8 cellular contexts compared by ENCODE assay signal in genomic region chr6:89828988-89829590, GRCh38. TPM values are rescaled to one million over a fixed set of nuclear protein-coding genes. Genes with fewer than 3 reads are reported as not detected.
DNase-seq lines count a peak whose midpoint lies in the region; ATAC-seq, FAIRE-seq and TF ChIP-seq lines count a peak whose summit lies in the region.

No MANE protein-coding gene starts in this region.

- ATAC-seq in GM18520 (IDR thresholded peaks at IDR 0.05; ENCODE audit: unreplicated experiment) = peak; percentile 20
- ATAC-seq in HG02973 (IDR thresholded peaks at IDR 0.05; ENCODE audit: unreplicated experiment) = peak; percentile 28
- ATAC-seq in stimulated activated naive B cell treated with anti-CD40 and anti-IgM and Interleukin-4, amounts not matched to agents 10 μg/mL and 1 μg/mL and 100 μg/mL, for 72 hours (replicated peaks) = peak; percentile 32 to 38

- no peak for TF ChIP-seq CTCF in AG04450 (IDR thresholded peaks at IDR 0.05; ENCODE audit: low read depth, low read length)

- CTCF ChIA-PET in AG04450 (lab: Charles Lee) = interaction anchor here (0.6 to 2.1 kb wide), 5 partner anchors 9 to 413 kb away, joined by 3 to 6 read pairs (median 4); partner anchors contain the start of gene MDN1

- peaks cover 13 to 24% of the 10 kb centered on the region in 2 donors for H3K4me1 Mint-ChIP-seq in stimulated activated naive B cell treated with anti-CD40 and anti-IgM and Interleukin-4, amounts not matched to agents 10 μg/mL and 1 μg/mL and 100 μg/mL, for 72 hours

- peaks cover 22 to 27% of the 10 kb centered on the region in 2 donors for H3K36me3 Mint-ChIP-seq in stimulated activated naive B cell treated with anti-CD40 and anti-IgM and Interleukin-4, amounts not matched to agents 10 μg/mL and 1 μg/mL and 100 μg/mL, for 72 hours

- peak overlapping the region; percentile 82 for H3K4me3 ChIP-seq in AG04450 (ENCODE audit: low read depth, low read length)

- H3K9me3 ChIP-seq in AG04450 (ENCODE audit: control insufficient read depth, insufficient read depth, low read length) = no peaks in the 10 kb centered on the region; the same call in 1 of the 2 replicates

- peak overlapping the region; percentile 99 for H3K27ac Mint-ChIP-seq in stimulated activated naive B cell treated with anti-CD40 and anti-IgM and Interleukin-4, amounts not matched to agents 10 μg/mL and 1 μg/mL and 100 μg/mL, for 72 hours

- no peak for FAIRE-seq in frontal cortex (lab: Jason Lieb, UNC)

- peak overlapping the region; percentile 99 to 100 for H3K4me3 Mint-ChIP-seq in stimulated activated naive B cell treated with anti-CD40 and anti-IgM and Interleukin-4, amounts not matched to agents 10 μg/mL and 1 μg/mL and 100 μg/mL, for 72 hours

- H3K27me3 Mint-ChIP-seq in stimulated activated naive B cell treated with anti-CD40 and anti-IgM and Interleukin-4, amounts not matched to agents 10 μg/mL and 1 μg/mL and 100 μg/mL, for 72 hours = no peaks in the 10 kb centered on the region

- DNase-seq in AG04450 (ENCODE audit: low read depth, low spot score) (no peak), NCI-H774 (lab: John Stamatoyannopoulos, UW) (peak; percentile 81), iPS-NIHi7 (ENCODE audit: extremely low spot score) (peak; percentile 30), frontal cortex (ENCODE audit: low spot score in 2 of 2) (no peak)
- peak; percentile 16 for DNase-seq in stimulated activated naive B cell treated with anti-CD40 and anti-IgM and Interleukin-4, amounts not matched to agents 10 μg/mL and 1 μg/mL and 100 μg/mL, for 72 hours

- no peaks in the 10 kb centered on the region for H3K27me3 ChIP-seq in AG04450 (ENCODE audit: control insufficient read depth, insufficient read depth, low read length)

- no peaks in the 10 kb centered on the region for H3K9me3 Mint-ChIP-seq in stimulated activated naive B cell treated with anti-CD40 and anti-IgM and Interleukin-4, amounts not matched to agents 10 μg/mL and 1 μg/mL and 100 μg/mL, for 72 hours

- H3K27ac ChIP-seq in AG04450 (ENCODE audit: low read depth, low read length) = peak overlapping the region; percentile 47
- peak overlapping the region; percentile 32 for H3K27ac ChIP-seq in angular gyrus (ENCODE audit: low read depth, low read length)

- POLR2A ChIA-PET in AG04450 (lab: Yijun Ruan, JAX) = interaction anchor here (0.6 to 1.7 kb wide), 7 partner anchors 9 to 886 kb away, joined by 3 to 14 read pairs (median 3); partner anchors contain the start of gene MDN1

RNA-seq across cellular contexts. Expression of gene CASP8AP2, which starts 0.6 kb away (rescaled TPM):
- 6.0 and 10.8 TPM in 2 replicates for polyA plus RNA-seq in AG04450 (2011; rRNA removed)
- 8.3 and 15.8 TPM in 2 replicates for polyA minus RNA-seq in AG04450 (2011; rRNA and poly(A)+ RNA removed)
- 46.1 TPM for total RNA-seq in frontal cortex

RNA-seq across cellular contexts. Expression of gene MDN1, which starts 9.5 kb away (rescaled TPM):
- polyA plus RNA-seq in AG04450 (2011; rRNA removed) = 14.6 and 15.8 TPM in 2 replicates
- 25.6 and 29.1 TPM in 2 replicates for polyA minus RNA-seq in AG04450 (2011; rRNA and poly(A)+ RNA removed)
- 23.6 TPM for total RNA-seq in frontal cortex

Comparison
In these comparisons a context has a peak if more than half of its experiments do, and no peak if none do; other contexts are left out.
1. DNase-seq: peak in NCI-H774 (single experiment), iPS-NIHi7 (single experiment) and stimulated activated naive B cell treated with anti-CD40 and anti-IgM and Interleukin-4, amounts not matched to agents 10 μg/mL and 1 μg/mL and 100 μg/mL, for 72 hours (single experiment); none in AG04450 (single experiment) and frontal cortex (0 of 2).
2. Peak in every context shown above with its lines, with median percentiles within 50 percentile points of each other: ATAC-seq.